8 cellular contexts compared by ENCODE assay signal in the genomic region with DNA sequence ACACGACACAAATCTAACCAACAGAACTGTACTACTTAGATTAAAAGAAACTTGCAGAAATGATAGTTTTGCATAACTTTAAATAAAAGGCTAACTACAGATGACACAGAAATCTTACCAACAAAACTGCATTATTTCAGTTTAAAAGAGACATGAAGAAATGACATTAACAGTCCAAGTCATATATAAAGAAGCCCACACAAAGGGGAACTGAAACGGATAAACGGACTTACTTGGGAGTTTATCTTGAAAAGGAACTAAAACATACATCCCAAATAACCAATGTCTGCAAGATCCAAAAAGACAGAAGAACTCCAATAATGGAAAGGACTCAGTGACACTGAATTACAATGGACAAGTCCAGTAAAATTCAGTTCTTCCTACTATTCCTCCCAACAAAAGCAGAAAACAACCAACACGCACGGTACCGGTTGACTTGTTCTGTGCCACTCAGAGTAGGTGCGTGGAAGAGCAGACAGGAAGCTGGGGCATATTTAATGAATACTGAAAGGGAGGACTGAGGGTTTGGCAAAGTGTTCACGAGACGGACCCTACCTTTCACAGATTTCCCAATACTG. TPM values are rescaled to one million over a fixed set of nuclear protein-coding genes. Genes with fewer than 3 reads are reported as not detected.
DNase-seq lines count a peak whose midpoint lies in the region; ATAC-seq and TF ChIP-seq lines count a peak whose summit lies in the region.

No MANE protein-coding gene starts in this region.

- peaks cover 2% of the 10 kb centered on the region for H3K9me3 ChIP-seq in trophoblast cell (ENCODE audit: insufficient read depth, low read depth, low read length)

- H3K27me3 Mint-ChIP-seq in WTC11 (ENCODE audit: low read depth), result peaks cover 59% of the 10 kb centered on the region

- peaks cover 17% of the 10 kb centered on the region for H3K27me3 ChIP-seq in trophoblast cell (ENCODE audit: insufficient read depth, low read length)

- peaks cover 12% of the 10 kb centered on the region for H3K4me1 Mint-ChIP-seq in WTC11

- no peak overlapping the region for H2BK120ac ChIP-seq in trophoblast cell (ENCODE audit: insufficient read depth, low read length, poor library complexity)

- H2AFZ ChIP-seq in trophoblast cell (ENCODE audit: insufficient read depth, low read length, poor library complexity), result no peak overlapping the region

- whole genome bisulfite sequencing in trophoblast cell (ENCODE audit: extremely low coverage, insufficient coverage, insufficient read length), result no CpG with 5 or more reads among the region's 9 CpGs

- no peak overlapping the region for H4K8ac ChIP-seq in trophoblast cell (ENCODE audit: low read depth, low read length)

- no peaks in the 10 kb centered on the region for H3K36me3 Mint-ChIP-seq in WTC11

- ATAC-seq in GM19351 (IDR thresholded peaks at IDR 0.05; ENCODE audit: unreplicated experiment), result peak; percentile 42
- peak; percentile 40 for ATAC-seq in HG03280 (IDR thresholded peaks at IDR 0.05; ENCODE audit: unreplicated experiment)
- ATAC-seq in WTC11, result no peak

- H4K91ac ChIP-seq in trophoblast cell (ENCODE audit: low read depth, low read length), result no peak overlapping the region

- CTCF ChIA-PET in WTC11 (lab: Charles Lee), result interaction anchor here (0.5 to 1.5 kb wide), 4 partner anchors 40 to 222 kb away, joined by 3 to 4 read pairs (median 3); no protein-coding TSS in a partner anchor

- H3K79me1 ChIP-seq in trophoblast cell (ENCODE audit: low read length), result no peaks in the 10 kb centered on the region

- H2BK12ac ChIP-seq in trophoblast cell (ENCODE audit: low read length), result no peak overlapping the region

- POLR2A ChIA-PET in WTC11 (lab: Charles Lee), result no interaction called here

- no peaks in the 10 kb centered on the region for H3K79me2 ChIP-seq in trophoblast cell (ENCODE audit: control insufficient read depth, insufficient read depth, low read length, poor library complexity)

- H3K18ac ChIP-seq in trophoblast cell (ENCODE audit: low read length), result no peak overlapping the region

- no peak overlapping the region for H3K9ac ChIP-seq in trophoblast cell (ENCODE audit: low read length)

- no peak overlapping the region for H2BK5ac ChIP-seq in trophoblast cell (ENCODE audit: low read depth, low read length, poor library complexity)

- H3K27ac ChIP-seq in trophoblast cell (ENCODE audit: low read depth, low read length), result no peak overlapping the region

- H3K9me3 Mint-ChIP-seq in WTC11, result peaks cover 4% of the 10 kb centered on the region; the same call in 1 of the 2 replicates

- peak overlapping the region; percentile 7 for H3K23ac ChIP-seq in trophoblast cell (ENCODE audit: low read length)

- no peak overlapping the region for H3K27ac Mint-ChIP-seq in WTC11

- H3K4ac ChIP-seq in trophoblast cell (ENCODE audit: low read depth, low read length), result no peak overlapping the region

- peak overlapping the region; percentile 92 for H3K4me2 ChIP-seq in trophoblast cell (ENCODE audit: low read length)

- no peak overlapping the region for H3K14ac ChIP-seq in trophoblast cell (ENCODE audit: low read length)

- DNase-seq in CD1c-positive myeloid dendritic cell (ENCODE audit: extremely low spot score), result peak; percentile 88
- DNase-seq in WTC11 (ENCODE audit: low spot score), result no peak
- DNase-seq in globus pallidus (ENCODE audit: low spot score), result peak; percentile 58
- DNase-seq in trophoblast cell, result no peak
- DNase-seq in effector CD4-positive, alpha-beta T cell, result no peak
- DNase-seq in NCI-H1436 (lab: John Stamatoyannopoulos, UW), result no peak

- H4K12ac ChIP-seq in trophoblast cell (ENCODE audit: low read depth, low read length), result no peak overlapping the region

- H2AK5ac ChIP-seq in trophoblast cell (ENCODE audit: low read length), result no peak overlapping the region

- TF ChIP-seq CTCF in WTC11 (IDR thresholded peaks at IDR 0.05), result no peak

- H3K36me3 ChIP-seq in trophoblast cell (ENCODE audit: control insufficient read depth in 1 of 2, insufficient read depth in 2 of 2, low read length in 2 of 2), result no peaks in the 10 kb centered on the region

- peak overlapping the region; percentile 73 for H3K4me3 Mint-ChIP-seq in WTC11

- H3K4me1 ChIP-seq in trophoblast cell (ENCODE audit: control insufficient read depth in 1 of 2, insufficient read depth in 2 of 2, low read length in 2 of 2), result peaks cover 4% of the 10 kb centered on the region in 2 experiments

- peak overlapping the region; percentile 69 for H3K4me3 ChIP-seq in trophoblast cell (ENCODE audit: low read depth, low read length)

TF ChIP-seq in WTC11, 78 proteins besides CTCF, POLR2A, EP300 and RAD21 (continues in another document):
- no peak for TF ChIP-seq ZNF121 (CRISPR knock-in tag; IDR thresholded peaks at IDR 0.05)
- TF ChIP-seq, protein P1, sequence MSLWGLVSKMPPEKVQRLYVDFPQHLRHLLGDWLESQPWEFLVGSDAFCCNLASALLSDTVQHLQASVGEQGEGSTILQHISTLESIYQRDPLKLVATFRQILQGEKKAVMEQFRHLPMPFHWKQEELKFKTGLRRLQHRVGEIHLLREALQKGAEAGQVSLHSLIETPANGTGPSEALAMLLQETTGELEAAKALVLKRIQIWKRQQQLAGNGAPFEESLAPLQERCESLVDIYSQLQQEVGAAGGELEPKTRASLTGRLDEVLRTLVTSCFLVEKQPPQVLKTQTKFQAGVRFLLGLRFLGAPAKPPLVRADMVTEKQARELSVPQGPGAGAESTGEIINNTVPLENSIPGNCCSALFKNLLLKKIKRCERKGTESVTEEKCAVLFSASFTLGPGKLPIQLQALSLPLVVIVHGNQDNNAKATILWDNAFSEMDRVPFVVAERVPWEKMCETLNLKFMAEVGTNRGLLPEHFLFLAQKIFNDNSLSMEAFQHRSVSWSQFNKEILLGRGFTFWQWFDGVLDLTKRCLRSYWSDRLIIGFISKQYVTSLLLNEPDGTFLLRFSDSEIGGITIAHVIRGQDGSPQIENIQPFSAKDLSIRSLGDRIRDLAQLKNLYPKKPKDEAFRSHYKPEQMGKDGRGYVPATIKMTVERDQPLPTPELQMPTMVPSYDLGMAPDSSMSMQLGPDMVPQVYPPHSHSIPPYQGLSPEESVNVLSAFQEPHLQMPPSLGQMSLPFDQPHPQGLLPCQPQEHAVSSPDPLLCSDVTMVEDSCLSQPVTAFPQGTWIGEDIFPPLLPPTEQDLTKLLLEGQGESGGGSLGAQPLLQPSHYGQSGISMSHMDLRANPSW (CRISPR knock-in tag; conservative IDR thresholded peaks at IDR 0.05; ENCODE audit: low read depth), result no peak
- no peak for TF ChIP-seq GABPB1 (CRISPR knock-in tag; IDR thresholded peaks at IDR 0.05)
- TF ChIP-seq TP53 (CRISPR knock-in tag; IDR thresholded peaks at IDR 0.05), result no peak
- no peak for TF ChIP-seq MXD4 (CRISPR knock-in tag; IDR thresholded peaks at IDR 0.05; ENCODE audit: borderline replicate concordance)
- TF ChIP-seq, protein P2, sequence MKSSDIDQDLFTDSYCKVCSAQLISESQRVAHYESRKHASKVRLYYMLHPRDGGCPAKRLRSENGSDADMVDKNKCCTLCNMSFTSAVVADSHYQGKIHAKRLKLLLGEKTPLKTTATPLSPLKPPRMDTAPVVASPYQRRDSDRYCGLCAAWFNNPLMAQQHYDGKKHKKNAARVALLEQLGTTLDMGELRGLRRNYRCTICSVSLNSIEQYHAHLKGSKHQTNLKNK (CRISPR knock-in tag; IDR thresholded peaks at IDR 0.05), result no peak
- TF ChIP-seq, protein P3, sequence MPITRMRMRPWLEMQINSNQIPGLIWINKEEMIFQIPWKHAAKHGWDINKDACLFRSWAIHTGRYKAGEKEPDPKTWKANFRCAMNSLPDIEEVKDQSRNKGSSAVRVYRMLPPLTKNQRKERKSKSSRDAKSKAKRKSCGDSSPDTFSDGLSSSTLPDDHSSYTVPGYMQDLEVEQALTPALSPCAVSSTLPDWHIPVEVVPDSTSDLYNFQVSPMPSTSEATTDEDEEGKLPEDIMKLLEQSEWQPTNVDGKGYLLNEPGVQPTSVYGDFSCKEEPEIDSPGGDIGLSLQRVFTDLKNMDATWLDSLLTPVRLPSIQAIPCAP (CRISPR knock-in tag; IDR thresholded peaks at IDR 0.05), result no peak
- TF ChIP-seq ZNF416 (CRISPR knock-in tag; IDR thresholded peaks at IDR 0.05), result no peak
- TF ChIP-seq, protein P4, sequence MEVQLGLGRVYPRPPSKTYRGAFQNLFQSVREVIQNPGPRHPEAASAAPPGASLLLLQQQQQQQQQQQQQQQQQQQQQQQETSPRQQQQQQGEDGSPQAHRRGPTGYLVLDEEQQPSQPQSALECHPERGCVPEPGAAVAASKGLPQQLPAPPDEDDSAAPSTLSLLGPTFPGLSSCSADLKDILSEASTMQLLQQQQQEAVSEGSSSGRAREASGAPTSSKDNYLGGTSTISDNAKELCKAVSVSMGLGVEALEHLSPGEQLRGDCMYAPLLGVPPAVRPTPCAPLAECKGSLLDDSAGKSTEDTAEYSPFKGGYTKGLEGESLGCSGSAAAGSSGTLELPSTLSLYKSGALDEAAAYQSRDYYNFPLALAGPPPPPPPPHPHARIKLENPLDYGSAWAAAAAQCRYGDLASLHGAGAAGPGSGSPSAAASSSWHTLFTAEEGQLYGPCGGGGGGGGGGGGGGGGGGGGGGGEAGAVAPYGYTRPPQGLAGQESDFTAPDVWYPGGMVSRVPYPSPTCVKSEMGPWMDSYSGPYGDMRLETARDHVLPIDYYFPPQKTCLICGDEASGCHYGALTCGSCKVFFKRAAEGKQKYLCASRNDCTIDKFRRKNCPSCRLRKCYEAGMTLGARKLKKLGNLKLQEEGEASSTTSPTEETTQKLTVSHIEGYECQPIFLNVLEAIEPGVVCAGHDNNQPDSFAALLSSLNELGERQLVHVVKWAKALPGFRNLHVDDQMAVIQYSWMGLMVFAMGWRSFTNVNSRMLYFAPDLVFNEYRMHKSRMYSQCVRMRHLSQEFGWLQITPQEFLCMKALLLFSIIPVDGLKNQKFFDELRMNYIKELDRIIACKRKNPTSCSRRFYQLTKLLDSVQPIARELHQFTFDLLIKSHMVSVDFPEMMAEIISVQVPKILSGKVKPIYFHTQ (CRISPR knock-in tag; IDR thresholded peaks at IDR 0.05), result no peak
- TF ChIP-seq ZNF232 (CRISPR knock-in tag; IDR thresholded peaks at IDR 0.05), result no peak
- no peak for TF ChIP-seq NR1H2 (CRISPR knock-in tag; IDR thresholded peaks at IDR 0.05)
- no peak for TF ChIP-seq ATF1 (CRISPR knock-in tag; IDR thresholded peaks at IDR 0.05)

RNA-seq across cellular contexts. Expression of a gene that starts 0.8 kb away (rescaled TPM):
- total RNA-seq in WTC11 (2021), result 0.55 to 0.96 TPM (median 0.66 TPM) in 3 replicates
- polyA plus RNA-seq in trophoblast cell (2013), result 133 and 138 TPM in 2 replicates

Comparison
In these comparisons a context has a peak if more than half of its experiments do, and no peak if none do; other contexts are left out.
1. DNase-seq: peak in CD1c-positive myeloid dendritic cell (single experiment) and globus pallidus (single experiment); none in WTC11 (single experiment), trophoblast cell (0 of 2), effector CD4-positive, alpha-beta T cell (single experiment) and NCI-H1436 (single experiment).